Comparison of ENCODE assay signal across 8 cellular contexts in genomic region chr1:183841950-183842816, GRCh38. TPM values are rescaled to one million over a fixed set of nuclear protein-coding genes. Genes with fewer than 3 reads are reported as not detected.
A peak's percentile ranks its signal among the peaks of the same experiment; 100 is the strongest.
DNase-seq lines count a peak whose midpoint lies in the region; ATAC-seq, FAIRE-seq and TF ChIP-seq lines count a peak whose summit lies in the region.

No MANE protein-coding gene starts in this region.

- H3K4me2 ChIP-seq in trophoblast cell (ENCODE audit: low read length): peak overlapping the region; percentile 38
- no peak overlapping the region for H3K4me2 ChIP-seq in mesendoderm (ENCODE audit: low read length)

- H3K27ac ChIP-seq in esophagus squamous epithelium: peak overlapping the region in 3 of 4 donors; percentile 53 to 74 (median 64)
- H3K27ac ChIP-seq in trophoblast cell (ENCODE audit: low read depth, low read length): peak overlapping the region; percentile 49
- no peak overlapping the region for H3K27ac ChIP-seq in mesendoderm (ENCODE audit: low read depth, low read length)

- H3K4ac ChIP-seq in trophoblast cell (ENCODE audit: low read depth, low read length) (no peak overlapping the region), mesendoderm (ENCODE audit: low read depth, low read length) (no peak overlapping the region)

- H4K8ac ChIP-seq in trophoblast cell (ENCODE audit: low read depth, low read length) (no peak overlapping the region), mesendoderm (ENCODE audit: low read depth, low read length) (no peak overlapping the region)

- H3K36me3 Mint-ChIP-seq in T-helper 17 cell (ENCODE audit: low read depth): no peaks in the 10 kb centered on the region

- H3K27me3 Mint-ChIP-seq in T-helper 17 cell: no peaks in the 10 kb centered on the region

- H2AFZ ChIP-seq in trophoblast cell (ENCODE audit: insufficient read depth, low read length, poor library complexity): no peak overlapping the region

- no peak overlapping the region for H2BK120ac ChIP-seq in trophoblast cell (ENCODE audit: insufficient read depth, low read length, poor library complexity)
- H2BK120ac ChIP-seq in mesendoderm (ENCODE audit: low read depth, low read length): no peak overlapping the region

- no peak overlapping the region for H4K12ac ChIP-seq in trophoblast cell (ENCODE audit: low read depth, low read length)

- no peak overlapping the region for H2AK5ac ChIP-seq in trophoblast cell (ENCODE audit: low read length)
- no peak overlapping the region for H2AK5ac ChIP-seq in mesendoderm (ENCODE audit: low read length)

- H2BK12ac ChIP-seq in trophoblast cell (ENCODE audit: low read length): no peak overlapping the region

- H3K79me2 ChIP-seq in trophoblast cell (ENCODE audit: control insufficient read depth, insufficient read depth, low read length, poor library complexity) (no peaks in the 10 kb centered on the region), mesendoderm (ENCODE audit: control insufficient read depth, insufficient read depth, low read length) (no peaks in the 10 kb centered on the region)

- no peak for TF ChIP-seq CTCF in esophagus squamous epithelium (IDR thresholded peaks at IDR 0.05)

- no peak overlapping the region for H3K18ac ChIP-seq in trophoblast cell (ENCODE audit: low read length)
- no peak overlapping the region for H3K18ac ChIP-seq in mesendoderm (ENCODE audit: low read length)

- H4K5ac ChIP-seq in mesendoderm (ENCODE audit: low read length): no peak overlapping the region

- H3K79me1 ChIP-seq in trophoblast cell (ENCODE audit: low read length): peaks cover 5% of the 10 kb centered on the region
- no peaks in the 10 kb centered on the region for H3K79me1 ChIP-seq in mesendoderm (ENCODE audit: low read length)

- 39 to 43% methylated on average over 10 of the region's 10 CpGs for WGBS in esophagus squamous epithelium, 2 donors
- WGBS in trophoblast cell (ENCODE audit: extremely low coverage, insufficient coverage, insufficient read length): no CpG with 5 or more reads among the region's 10 CpGs
- WGBS in mesendoderm (ENCODE audit: extremely low coverage, insufficient coverage, low lambda C conversion rate): no CpG with 5 or more reads among the region's 10 CpGs

- H3K56ac ChIP-seq in mesendoderm (ENCODE audit: low read length): no peak overlapping the region

- H3K4me3 Mint-ChIP-seq in T-helper 17 cell: no peak overlapping the region

- H3K9ac ChIP-seq in trophoblast cell (ENCODE audit: low read length): no peak overlapping the region
- no peak overlapping the region for H3K9ac ChIP-seq in mesendoderm (ENCODE audit: low read length)

- H3K9me3 ChIP-seq in T-helper 17 cell (ENCODE audit: control insufficient read depth, low read length, poor library complexity, severe bottlenecking) (no peaks in the 10 kb centered on the region), esophagus squamous epithelium (no peaks in the 10 kb centered on the region), trophoblast cell (ENCODE audit: insufficient read depth, low read depth, low read length) (no peaks in the 10 kb centered on the region)

- H3K23ac ChIP-seq in trophoblast cell (ENCODE audit: low read length) (no peak overlapping the region), mesendoderm (ENCODE audit: low read length) (no peak overlapping the region)

- peak overlapping the region; percentile 9 for H3K27ac Mint-ChIP-seq in T-helper 17 cell

- peak overlapping the region in 2 of 4 donors; percentile 10 to 49 for H3K4me3 ChIP-seq in esophagus squamous epithelium
- H3K4me3 ChIP-seq in trophoblast cell (ENCODE audit: low read depth, low read length): no peak overlapping the region
- no peak overlapping the region for H3K4me3 ChIP-seq in mesendoderm (ENCODE audit: low read length)

- H2BK5ac ChIP-seq in trophoblast cell (ENCODE audit: low read depth, low read length, poor library complexity): no peak overlapping the region
- no peak overlapping the region for H2BK5ac ChIP-seq in mesendoderm (ENCODE audit: low read length)

- H3K4me1 Mint-ChIP-seq in T-helper 17 cell: peaks cover 16% of the 10 kb centered on the region

- DNase-seq in CMK (ENCODE audit: low read depth) (peak; percentile 25), T-helper 17 cell (no peak), esophagus squamous epithelium (lab: John Stamatoyannopoulos, UW) (no peak), trophoblast cell (no peak), mesendoderm (no peak), frontal cortex (ENCODE audit: low spot score in 2 of 2) (no peak)

- ATAC-seq in GM19324 (IDR thresholded peaks at IDR 0.05; ENCODE audit: low FRiP score, unreplicated experiment): peak; percentile 93
- ATAC-seq in HG03354 (IDR thresholded peaks at IDR 0.05; ENCODE audit: poor library complexity, severe bottlenecking, unreplicated experiment): peak; percentile 88
- ATAC-seq in T-helper 17 cell: peak; percentile 33

- TF ChIP-seq POLR2A in esophagus squamous epithelium (IDR thresholded peaks at IDR 0.05): no peak

- FAIRE-seq in frontal cortex (lab: Jason Lieb, UNC): no peak

- intact Hi-C loops in esophagus squamous epithelium (cut with DNase I): no loop called here

- no peaks in the 10 kb centered on the region for H3K36me3 ChIP-seq in esophagus squamous epithelium
- no peaks in the 10 kb centered on the region for H3K36me3 ChIP-seq in trophoblast cell (ENCODE audit: control insufficient read depth in 1 of 2, insufficient read depth in 2 of 2, low read length in 2 of 2)
- H3K36me3 ChIP-seq in mesendoderm (ENCODE audit: control insufficient read depth, insufficient read depth, low read length): no peaks in the 10 kb centered on the region

- H2BK15ac ChIP-seq in mesendoderm (replicated peaks; ENCODE audit: low read depth): no peak overlapping the region

- peaks cover 0 to 26% (median 0%) of the 10 kb centered on the region in 3 donors for H3K4me1 ChIP-seq in esophagus squamous epithelium
- H3K4me1 ChIP-seq in trophoblast cell (ENCODE audit: control insufficient read depth in 1 of 2, insufficient read depth in 2 of 2, low read length in 2 of 2): peaks cover 3 to 7% of the 10 kb centered on the region in 2 experiments
- peaks cover 4% of the 10 kb centered on the region for H3K4me1 ChIP-seq in mesendoderm (ENCODE audit: control insufficient read depth, low read depth, low read length)

- no peaks in the 10 kb centered on the region for H3K27me3 ChIP-seq in esophagus squamous epithelium
- H3K27me3 ChIP-seq in trophoblast cell (ENCODE audit: insufficient read depth, low read length): no peaks in the 10 kb centered on the region
- no peaks in the 10 kb centered on the region for H3K27me3 ChIP-seq in mesendoderm (ENCODE audit: insufficient read depth, low read length, poor library complexity)

- H3K14ac ChIP-seq in trophoblast cell (ENCODE audit: low read length): no peak overlapping the region

- no peak overlapping the region for H4K91ac ChIP-seq in trophoblast cell (ENCODE audit: low read depth, low read length)

RNA-seq across cellular contexts. Expression of gene RGL1, which starts 37.3 kb away (rescaled TPM):
- total RNA-seq in T-helper 17 cell (1 to 10 TPM; 1.0 to 1.4 TPM), esophagus squamous epithelium (10 to 100 TPM in 1 of 4 donors, 1 to 10 TPM in 3; 2.3 to 16.0 (median 5.7) TPM), frontal cortex (40.4 TPM)
- 4.7 and 4.9 TPM in 2 replicates for polyA plus RNA-seq in trophoblast cell (2013)
- polyA plus RNA-seq in mesendoderm (2013, experiment 1 of 2): 2.3 TPM
- polyA plus RNA-seq in mesendoderm (2013, experiment 2 of 2): 2.6 TPM

Comparison
In these comparisons a context has a peak if more than half of its experiments do, and no peak if none do; other contexts are left out.
1. ATAC-seq: peak in every context shown above with its lines; median percentile 93 in GM19324; 88 in HG03354; 33 in T-helper 17 cell.